12 cellular contexts compared by ENCODE assay signal in genomic region chr3:34077796-34078195, GRCh38.
A peak's percentile ranks its signal among the peaks of the same experiment; 100 is the strongest.
DNase-seq lines count a peak whose midpoint lies in the region; ATAC-seq, FAIRE-seq and TF ChIP-seq lines count a peak whose summit lies in the region.
"Had no signal": no experiment of that assay in that cellular context is flagged by ENCODE, and none has a peak within 500 bp of the region (broad histone marks: within the 10 kb centered on the region; RNA-seq: fewer than 3 reads in every experiment).

No MANE protein-coding gene starts in this region.

- peak overlapping the region; percentile 79 for H3K4me2 ChIP-seq in astrocyte (ENCODE audit: low read length)

- H3K36me3 ChIP-seq in A673 (ENCODE audit: insufficient read depth, low read length, poor library complexity, severe bottlenecking): no peaks in the 10 kb centered on the region
- no peaks in the 10 kb centered on the region for H3K36me3 ChIP-seq in astrocyte (ENCODE audit: insufficient read depth, low read length)

- DNase-seq in A673 (ENCODE audit: low spot score) (peak; percentile 82), astrocyte (ENCODE audit: low read depth) (no peak), AG20443 (ENCODE audit: low spot score) (no peak), HUDEP-2 (lab: John Stamatoyannopoulos, UW; ENCODE audit: unreplicated experiment in 76 of 76) (no peak), islet precursor cell (no peak)
- DNase-seq: NCI-H1105 treated with DMSO at 0.1 percent for 48 hours; stimulated activated CD4-positive, alpha-beta T cell treated with anti-CD3 and anti-CD28 coated beads, Interleukin-4, amount 100 ng/mL, for 24 hours had no signal

- CTCF ChIA-PET in A673 (lab: Charles Lee): no interaction called here

- FAIRE-seq in astrocyte (lab: Jason Lieb, UNC): no peak
- FAIRE-seq: A204.1 had no signal

- H2AFZ ChIP-seq in astrocyte (ENCODE audit: low read depth, low read length): peak overlapping the region; percentile 62

- no peaks in the 10 kb centered on the region for H3K79me2 ChIP-seq in astrocyte (ENCODE audit: insufficient read depth, low read length)

- peaks cover 3% of the 10 kb centered on the region for H3K27me3 Mint-ChIP-seq in astrocyte (ENCODE audit: low read depth, unreplicated experiment)

- no peak overlapping the region for H3K4me3 Mint-ChIP-seq in astrocyte (ENCODE audit: unreplicated experiment)

- peak overlapping the region; percentile 21 for H3K4me3 ChIP-seq in A673 (ENCODE audit: low read depth, low read length, poor library complexity, severe bottlenecking)
- peak overlapping the region; percentile 8 for H3K4me3 ChIP-seq in astrocyte (ENCODE audit: insufficient read depth, low read depth, low read length)

- TF ChIP-seq CTCF in A673 (conservative IDR thresholded peaks at IDR 0.05; ENCODE audit: low read depth, low read length) (no peak), astrocyte (IDR thresholded peaks at IDR 0.05; ENCODE audit: insufficient read depth, low read depth, low read length) (no peak)

- POLR2A ChIA-PET in A673 (lab: Charles Lee; ENCODE audit: low non-redundant PET): no interaction called here

- H3K9ac ChIP-seq in astrocyte (ENCODE audit: low read length): no peak overlapping the region

- peak; percentile 70 for ATAC-seq in GM19395 (IDR thresholded peaks at IDR 0.05; ENCODE audit: unreplicated experiment)
- peak; percentile 77 for ATAC-seq in HG02885 (IDR thresholded peaks at IDR 0.05; ENCODE audit: poor library complexity, unreplicated experiment)
- no peak for ATAC-seq in GM19467 (IDR thresholded peaks at IDR 0.05; ENCODE audit: unreplicated experiment)
- ATAC-seq: left lobe of liver had no signal

- H3K27ac ChIP-seq in A673 (ENCODE audit: low read depth, low read length, poor library complexity, severe bottlenecking) (peak overlapping the region; percentile 86), astrocyte (ENCODE audit: low read depth, low read length) (no peak overlapping the region)

- no peaks in the 10 kb centered on the region for H4K20me1 ChIP-seq in astrocyte (ENCODE audit: insufficient read depth, low read length)

- peaks cover 31% of the 10 kb centered on the region for H3K4me1 ChIP-seq in A673 (ENCODE audit: insufficient read depth, low read length, poor library complexity, severe bottlenecking)
- no peaks in the 10 kb centered on the region for H3K4me1 ChIP-seq in astrocyte (ENCODE audit: insufficient read depth, low read length)

- H3K27ac Mint-ChIP-seq in astrocyte (ENCODE audit: unreplicated experiment): no peak overlapping the region

- H3K27me3 ChIP-seq in A673 (replicated peaks; ENCODE audit: insufficient read depth, low read depth, low read length, poor library complexity) (no peaks in the 10 kb centered on the region), astrocyte (ENCODE audit: insufficient read depth, low read length) (no peaks in the 10 kb centered on the region)

- intact Hi-C loops in A673 (cut with micrococcal nuclease; ENCODE audit: unreplicated experiment): no loop called here

- H3K9me3 ChIP-seq in A673 (ENCODE audit: low read depth, low read length, poor library complexity, severe bottlenecking) (no peaks in the 10 kb centered on the region), astrocyte (ENCODE audit: insufficient read depth, low read depth, low read length) (no peaks in the 10 kb centered on the region)

- H3K9me3 Mint-ChIP-seq in astrocyte (ENCODE audit: unreplicated experiment): peaks cover 5% of the 10 kb centered on the region

- H3K4me1 Mint-ChIP-seq in astrocyte (ENCODE audit: low read depth, unreplicated experiment): peaks cover 11% of the 10 kb centered on the region

- no TSS peak for BruUV-seq in A673 (replicated peaks; lab: Mats Ljungman, UMichigan)

- no peaks in the 10 kb centered on the region for H3K36me3 Mint-ChIP-seq in astrocyte (ENCODE audit: low read depth, unreplicated experiment)
